In the genomic region with DNA sequence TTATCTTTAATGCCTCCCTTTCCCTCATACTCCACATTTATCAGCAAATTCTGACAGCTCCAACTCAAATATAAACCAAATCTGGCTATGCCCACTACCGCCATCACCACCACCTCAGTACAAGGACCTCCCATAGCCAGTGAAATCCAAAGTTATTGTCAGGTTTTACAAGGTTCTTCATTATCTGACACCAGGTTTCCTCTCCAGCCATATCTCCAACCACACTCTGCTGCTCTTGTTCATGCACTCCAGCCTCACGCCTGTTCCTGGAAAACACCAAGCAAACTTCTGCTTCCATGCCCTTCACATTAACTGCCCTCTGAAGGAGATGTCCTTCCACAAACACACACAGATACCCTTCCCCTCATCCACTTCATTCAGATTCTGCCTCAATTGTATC, we compare ENCODE assay signal across 27 cellular contexts.
"Had no signal": no experiment of that assay in that cellular context is flagged by ENCODE, and none has a peak within 500 bp of the region (broad histone marks: within the 10 kb centered on the region; RNA-seq: fewer than 3 reads in every experiment).

No MANE protein-coding gene starts in this region.

- H3K36me3 ChIP-seq: ascending aorta, SJSA1 had no signal

- H3K27ac Mint-ChIP-seq: activated CD8-positive, alpha-beta T cell treated with anti-CD3 and anti-CD28 coated beads for 36 hours; activated naive CD4-positive, alpha-beta T cell treated with anti-CD3 and anti-CD28 coated beads, Interleukin-2, amount 10 ng/mL, durations not matched to agents 7 days and 5 days; activated T-cell treated with anti-CD3 and anti-CD28 coated beads, Interleukin-2, amount 50 U/mL, for 72 hours; activated T-helper 2 cell treated with anti-CD3 and anti-CD28 coated beads, Interferon-gamma antibody, Interleukin-2, Interleukin-4, amounts not matched to agents 10 μg/mL and 5 μg/mL and 100 μg/mL, durations not matched to agents 14 hours and 24 hours and 36 hours; T-helper 1 cell treated with Interleukin-12 subunit alpha and Interleukin-12 subunit beta and Interleukin-4 antibody, amounts not matched to agents 30 μg/mL and 1 μg/mL, for 36 hours had no signal

- H3K27me3 ChIP-seq: ascending aorta, body of pancreas, SJSA1 had no signal

- H3K4me3 Mint-ChIP-seq: activated CD8-positive, alpha-beta T cell treated with anti-CD3 and anti-CD28 coated beads for 36 hours; activated naive CD4-positive, alpha-beta T cell treated with anti-CD3 and anti-CD28 coated beads, Interleukin-2, amount 10 ng/mL, durations not matched to agents 7 days and 5 days; activated T-cell treated with anti-CD3 and anti-CD28 coated beads, Interleukin-2, amount 50 U/mL, for 72 hours; T-helper 1 cell treated with Interleukin-12 subunit alpha and Interleukin-12 subunit beta and Interleukin-4 antibody, amounts not matched to agents 30 μg/mL and 1 μg/mL, for 36 hours had no signal

- H3K4me1 ChIP-seq: ascending aorta, body of pancreas, SJSA1 had no signal

- ATAC-seq: activated CD4-positive, CD25-positive, alpha-beta regulatory T cell treated with anti-CD3 and anti-CD28 coated beads, Interleukin-2, amount 50 U/mL, for 24 hours; activated CD8-positive, alpha-beta T cell treated with anti-CD3 and anti-CD28 coated beads for 36 hours; activated T-cell treated with anti-CD3 and anti-CD28 coated beads, Interleukin-2, amount 50 U/mL, for 72 hours; body of pancreas; PC-3; SK-N-SH treated with all-trans-retinoic acid at 6 μM for 48 hours had no signal

- H3K27ac ChIP-seq: ascending aorta, body of pancreas, SJSA1 had no signal

- H3K9me3 Mint-ChIP-seq: activated CD8-positive, alpha-beta T cell treated with anti-CD3 and anti-CD28 coated beads for 36 hours; activated naive CD4-positive, alpha-beta T cell treated with anti-CD3 and anti-CD28 coated beads, Interleukin-2, amount 10 ng/mL, durations not matched to agents 7 days and 5 days; activated T-cell treated with anti-CD3 and anti-CD28 coated beads, Interleukin-2, amount 50 U/mL, for 72 hours; activated T-helper 2 cell treated with anti-CD3 and anti-CD28 coated beads, Interferon-gamma antibody, Interleukin-2, Interleukin-4, amounts not matched to agents 10 μg/mL and 5 μg/mL and 100 μg/mL, durations not matched to agents 14 hours and 24 hours and 36 hours; T-helper 1 cell treated with Interleukin-12 subunit alpha and Interleukin-12 subunit beta and Interleukin-4 antibody, amounts not matched to agents 30 μg/mL and 1 μg/mL, for 36 hours had no signal

- H3K27me3 Mint-ChIP-seq: activated naive CD4-positive, alpha-beta T cell treated with anti-CD3 and anti-CD28 coated beads, Interleukin-2, amount 10 ng/mL, durations not matched to agents 7 days and 5 days had no signal

- H3K9me3 ChIP-seq: ascending aorta, body of pancreas, SJSA1 had no signal

- H3K4me1 Mint-ChIP-seq: activated naive CD4-positive, alpha-beta T cell treated with anti-CD3 and anti-CD28 coated beads, Interleukin-2, amount 10 ng/mL, durations not matched to agents 7 days and 5 days had no signal

- H3K4me3 ChIP-seq: ascending aorta, body of pancreas, SJSA1 had no signal

- H3K36me3 Mint-ChIP-seq: activated naive CD4-positive, alpha-beta T cell treated with anti-CD3 and anti-CD28 coated beads, Interleukin-2, amount 10 ng/mL, durations not matched to agents 7 days and 5 days had no signal

- DNase-seq: activated CD4-positive, alpha-beta T cell treated with anti-CD3 and anti-CD28 coated beads for 4 hours; activated CD8-positive, alpha-beta memory T cell treated with anti-CD3 and anti-CD28 coated beads, Interleukin-2, amount 50 U/mL, for 4 hours; activated CD8-positive, alpha-beta T cell treated with anti-CD3 and anti-CD28 coated beads for 36 hours; activated gamma-delta T cell treated with Interleukin-2 at 50 U/mL for 16 hours; activated naive CD4-positive, alpha-beta T cell treated with anti-CD3 and anti-CD28 coated beads, Interleukin-2, amount 10 ng/mL, durations not matched to agents 7 days and 5 days; activated T-cell treated with anti-CD3 and anti-CD28 coated beads, Interleukin-2, amount 50 U/mL, for 72 hours; amniotic stem cell; body of pancreas; central memory CD4-positive, alpha-beta T cell; Karpas-422; MM.1S; NCI-H1105; NCI-H1436; NCI-H1694 treated with DMSO at 0.1 percent for 48 hours; NCI-H2029 treated with DMSO at 0.1 percent for 48 hours; NCI-H345; NCI-H510A; NCI-H526 treated with DMSO at 0.1 percent for 48 hours; NCI-H82; PC-3; SHP77 had no signal
